Comparison of ENCODE assay signal across 12 cellular contexts in the genomic region with DNA sequence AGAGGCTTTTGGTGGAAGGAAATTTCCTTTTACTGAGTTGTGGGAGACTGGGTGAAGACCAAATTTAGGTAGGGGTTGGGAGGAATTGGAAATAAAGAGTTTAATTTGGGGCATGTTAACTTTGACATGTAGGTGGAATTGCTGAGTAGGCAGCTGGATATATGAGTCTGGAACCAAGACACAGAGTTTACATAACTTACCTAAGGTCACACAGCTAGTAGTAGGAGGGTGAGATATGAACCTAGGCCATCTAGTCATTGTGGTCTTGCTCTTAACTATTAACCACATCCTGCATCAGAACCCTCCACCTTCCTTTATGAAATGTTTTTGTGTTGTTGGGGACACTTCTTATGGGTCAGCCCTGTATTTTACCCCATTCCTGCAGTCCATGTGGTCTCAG.
A peak's percentile ranks its signal among the peaks of the same experiment; 100 is the strongest.
DNase-seq lines count a peak whose midpoint lies in the region; ATAC-seq and TF ChIP-seq lines count a peak whose summit lies in the region.
"Had no signal": no experiment of that assay in that cellular context is flagged by ENCODE, and none has a peak within 500 bp of the region (broad histone marks: within the 10 kb centered on the region; RNA-seq: fewer than 3 reads in every experiment).

No MANE protein-coding gene starts in this region.

- CTCF ChIA-PET in SK-N-SH (lab: Yijun Ruan, JAX): no interaction called here

- H3K4me3 Mint-ChIP-seq in CD4-positive, CD25-positive, alpha-beta regulatory T cell: peak overlapping the region in 1 of 4 donors; percentile 18
- H3K4me3 Mint-ChIP-seq: naive B cell had no signal

- H3K4me3 ChIP-seq in CD4-positive, CD25-positive, alpha-beta regulatory T cell (ENCODE audit: low read depth, low read length): peak overlapping the region; percentile 4
- no peak overlapping the region for H3K4me3 ChIP-seq in trophoblast cell (ENCODE audit: low read depth, low read length)
- H3K4me3 ChIP-seq in SK-N-SH (ENCODE audit: low read depth in 2 of 2, low read length in 1 of 2): no peak overlapping the region
- H3K4me3 ChIP-seq: cardiac muscle cell had no signal

- POLR2A ChIA-PET in SK-N-SH (lab: Yijun Ruan, JAX): no interaction called here

- peak in 1 of 3 donors; percentile 51 for DNase-seq in CD4-positive, CD25-positive, alpha-beta regulatory T cell
- DNase-seq in NCI-H748 (lab: John Stamatoyannopoulos, UW; ENCODE audit: unreplicated experiment) (no peak), trophoblast cell (no peak), epidermal melanocyte (ENCODE audit: insufficient read length, low spot score) (no peak), SK-N-SH (no peak)
- DNase-seq: naive B cell, NCI-H1092 had no signal

- H3K27ac Mint-ChIP-seq in CD4-positive, CD25-positive, alpha-beta regulatory T cell: peak overlapping the region in 2 of 3 donors; percentile 53 to 79

- no peaks in the 10 kb centered on the region for H4K20me1 ChIP-seq in SK-N-SH (ENCODE audit: insufficient read depth)

- ATAC-seq in CD4-positive, CD25-positive, alpha-beta regulatory T cell (ENCODE audit: low read depth in 2 of 2): peak; percentile 46 to 50
- ATAC-seq in GM18909 (IDR thresholded peaks at IDR 0.05; ENCODE audit: poor library complexity, unreplicated experiment): peak; percentile 91
- peak; percentile 66 for ATAC-seq in GM21825 (IDR thresholded peaks at IDR 0.05; ENCODE audit: unreplicated experiment)
- peak; percentile 69 for ATAC-seq in HG03280 (IDR thresholded peaks at IDR 0.05; ENCODE audit: unreplicated experiment)

- no peaks in the 10 kb centered on the region for H3K36me3 ChIP-seq in CD4-positive, CD25-positive, alpha-beta regulatory T cell (ENCODE audit: control insufficient read depth, insufficient read depth, low read length)
- H3K36me3 ChIP-seq in trophoblast cell (ENCODE audit: control insufficient read depth in 1 of 2, insufficient read depth in 2 of 2, low read length in 2 of 2) (no peaks in the 10 kb centered on the region), SK-N-SH (replicated peaks in 1 of 2; ENCODE audit: control insufficient read depth in 1 of 2, insufficient read depth in 2 of 2, low read length in 1 of 2) (no peaks in the 10 kb centered on the region)
- H3K36me3 ChIP-seq: cardiac muscle cell had no signal

- H3K18ac ChIP-seq in trophoblast cell (ENCODE audit: low read length): no peak overlapping the region

- peaks cover 5% of the 10 kb centered on the region for H3K27me3 Mint-ChIP-seq in CD4-positive, CD25-positive, alpha-beta regulatory T cell

- no peaks in the 10 kb centered on the region for H3K79me1 ChIP-seq in trophoblast cell (ENCODE audit: low read length)

- H4K8ac ChIP-seq in trophoblast cell (ENCODE audit: low read depth, low read length): no peak overlapping the region

- no peaks in the 10 kb centered on the region for H3F3A ChIP-seq in SK-N-SH (replicated peaks; ENCODE audit: insufficient read depth)

- no peak overlapping the region for H2BK120ac ChIP-seq in trophoblast cell (ENCODE audit: insufficient read depth, low read length, poor library complexity)

- H2BK5ac ChIP-seq in trophoblast cell (ENCODE audit: low read depth, low read length, poor library complexity): no peak overlapping the region

- peaks cover 12% of the 10 kb centered on the region for H3K4me1 ChIP-seq in CD4-positive, CD25-positive, alpha-beta regulatory T cell (ENCODE audit: control insufficient read depth, insufficient read depth, low read length, poor library complexity, severe bottlenecking)
- H3K4me1 ChIP-seq in trophoblast cell (ENCODE audit: control insufficient read depth in 1 of 2, insufficient read depth in 2 of 2, low read length in 2 of 2): no peaks in the 10 kb centered on the region
- peaks cover 0 to 3% of the 10 kb centered on the region in 2 experiments; a peak in 1 of 4 replicates for H3K4me1 ChIP-seq in SK-N-SH (ENCODE audit: control insufficient read depth in 1 of 2, insufficient read depth in 2 of 2, low read depth in 1 of 2, low read length in 1 of 2)

- TF ChIP-seq RAD21 in SK-N-SH (IDR thresholded peaks at IDR 0.05; ENCODE audit: low read length): no peak

- no peak overlapping the region for H3K27ac ChIP-seq in CD4-positive, CD25-positive, alpha-beta regulatory T cell (ENCODE audit: insufficient read depth, low read length, poor library complexity, severe bottlenecking)
- H3K27ac ChIP-seq in trophoblast cell (ENCODE audit: low read depth, low read length) (no peak overlapping the region), SK-N-SH (ENCODE audit: low read depth in 2 of 2, low read length in 1 of 2) (no peak overlapping the region)
- H3K27ac ChIP-seq: cardiac muscle cell, HL-60 had no signal

- H3K9me3 ChIP-seq in CD4-positive, CD25-positive, alpha-beta regulatory T cell (ENCODE audit: control insufficient read depth in 2 of 2, low read length in 2 of 2): no peaks in the 10 kb centered on the region
- H3K9me3 ChIP-seq in trophoblast cell (ENCODE audit: insufficient read depth, low read depth, low read length): no peaks in the 10 kb centered on the region
- no peaks in the 10 kb centered on the region for H3K9me3 ChIP-seq in SK-N-SH

- no peak overlapping the region for H2AK5ac ChIP-seq in trophoblast cell (ENCODE audit: low read length)

- H3K4ac ChIP-seq in trophoblast cell (ENCODE audit: low read depth, low read length): no peak overlapping the region

- H2AFZ ChIP-seq in trophoblast cell (ENCODE audit: insufficient read depth, low read length, poor library complexity) (no peak overlapping the region), SK-N-SH (ENCODE audit: low read depth) (no peak overlapping the region)

- no peaks in the 10 kb centered on the region for H3K9me2 ChIP-seq in SK-N-SH

- no peaks in the 10 kb centered on the region for H3K27me3 ChIP-seq in CD4-positive, CD25-positive, alpha-beta regulatory T cell (ENCODE audit: control insufficient read depth, insufficient read depth, low read length)
- H3K27me3 ChIP-seq in trophoblast cell (ENCODE audit: insufficient read depth, low read length) (no peaks in the 10 kb centered on the region), SK-N-SH (ENCODE audit: insufficient read depth) (peaks cover 6% of the 10 kb centered on the region; the same call in 1 of the 2 replicates)
- H3K27me3 ChIP-seq: cardiac muscle cell had no signal

- H3K23ac ChIP-seq in trophoblast cell (ENCODE audit: low read length): no peak overlapping the region

- no peak overlapping the region for H3K14ac ChIP-seq in trophoblast cell (ENCODE audit: low read length)

- H3K4me2 ChIP-seq in trophoblast cell (ENCODE audit: low read length) (no peak overlapping the region), SK-N-SH (no peak overlapping the region)

- H3K79me2 ChIP-seq in trophoblast cell (ENCODE audit: control insufficient read depth, insufficient read depth, low read length, poor library complexity) (no peaks in the 10 kb centered on the region), SK-N-SH (ENCODE audit: insufficient read depth) (no peaks in the 10 kb centered on the region)

- no peak for TF ChIP-seq EP300 in SK-N-SH (IDR thresholded peaks at IDR 0.05; ENCODE audit: borderline replicate concordance in 1 of 2, low read depth in 1 of 2, low read length in 1 of 2)

- H3K4me1 Mint-ChIP-seq in CD4-positive, CD25-positive, alpha-beta regulatory T cell: peaks cover 23 to 32% (median 29%) of the 10 kb centered on the region in 4 donors

- H3K9me3 Mint-ChIP-seq in CD4-positive, CD25-positive, alpha-beta regulatory T cell: no peaks in the 10 kb centered on the region

- H4K12ac ChIP-seq in trophoblast cell (ENCODE audit: low read depth, low read length): no peak overlapping the region

- no peak for TF ChIP-seq CTCF in SK-N-SH (IDR thresholded peaks at IDR 0.05)

- H4K91ac ChIP-seq in trophoblast cell (ENCODE audit: low read depth, low read length): no peak overlapping the region

- no peak overlapping the region for H2BK12ac ChIP-seq in trophoblast cell (ENCODE audit: low read length)

- H3K36me3 Mint-ChIP-seq in CD4-positive, CD25-positive, alpha-beta regulatory T cell: no peaks in the 10 kb centered on the region
- H3K36me3 Mint-ChIP-seq: naive B cell had no signal

- no peak overlapping the region for H3K9ac ChIP-seq in trophoblast cell (ENCODE audit: low read length)
- no peak overlapping the region for H3K9ac ChIP-seq in SK-N-SH

TF ChIP-seq in SK-N-SH, 30 proteins besides CTCF, POLR2A, EP300 and RAD21 (continues in another document):
- TF ChIP-seq YY1 (IDR thresholded peaks at IDR 0.05; ENCODE audit: low read depth): no peak
- TF ChIP-seq, protein P1, sequence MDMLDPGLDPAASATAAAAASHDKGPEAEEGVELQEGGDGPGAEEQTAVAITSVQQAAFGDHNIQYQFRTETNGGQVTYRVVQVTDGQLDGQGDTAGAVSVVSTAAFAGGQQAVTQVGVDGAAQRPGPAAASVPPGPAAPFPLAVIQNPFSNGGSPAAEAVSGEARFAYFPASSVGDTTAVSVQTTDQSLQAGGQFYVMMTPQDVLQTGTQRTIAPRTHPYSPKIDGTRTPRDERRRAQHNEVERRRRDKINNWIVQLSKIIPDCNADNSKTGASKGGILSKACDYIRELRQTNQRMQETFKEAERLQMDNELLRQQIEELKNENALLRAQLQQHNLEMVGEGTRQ (IDR thresholded peaks at IDR 0.05; ENCODE audit: borderline replicate concordance, low read depth, low read length): no peak
- no peak for TF ChIP-seq SIN3A (IDR thresholded peaks at IDR 0.05; ENCODE audit: borderline replicate concordance, low read depth, low read length)
- TF ChIP-seq CHD2 (IDR thresholded peaks at IDR 0.05; ENCODE audit: low read length, partially characterized antibody): no peak
- no peak for TF ChIP-seq TAF1 (IDR thresholded peaks at IDR 0.05; ENCODE audit: borderline replicate concordance, low read depth, low read length)
- TF ChIP-seq ELF1 (IDR thresholded peaks at IDR 0.05): no peak
- TF ChIP-seq FOXJ3 (CRISPR knock-in tag; IDR thresholded peaks at IDR 0.05): no peak
- TF ChIP-seq TEAD4 (IDR thresholded peaks at IDR 0.05; ENCODE audit: borderline replicate concordance, insufficient read depth): no peak
- no peak for TF ChIP-seq NRF1 (IDR thresholded peaks at IDR 0.05; ENCODE audit: low read depth, low read length)
- no peak for TF ChIP-seq POLR2AphosphoS5 (IDR thresholded peaks at IDR 0.05; ENCODE audit: low read depth, low read length)
- TF ChIP-seq, protein P2, sequence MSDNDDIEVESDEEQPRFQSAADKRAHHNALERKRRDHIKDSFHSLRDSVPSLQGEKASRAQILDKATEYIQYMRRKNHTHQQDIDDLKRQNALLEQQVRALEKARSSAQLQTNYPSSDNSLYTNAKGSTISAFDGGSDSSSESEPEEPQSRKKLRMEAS (IDR thresholded peaks at IDR 0.05; ENCODE audit: low read depth): no peak
- no peak for TF ChIP-seq RCOR1 (IDR thresholded peaks at IDR 0.05; ENCODE audit: low read length)
- TF ChIP-seq, protein P3, sequence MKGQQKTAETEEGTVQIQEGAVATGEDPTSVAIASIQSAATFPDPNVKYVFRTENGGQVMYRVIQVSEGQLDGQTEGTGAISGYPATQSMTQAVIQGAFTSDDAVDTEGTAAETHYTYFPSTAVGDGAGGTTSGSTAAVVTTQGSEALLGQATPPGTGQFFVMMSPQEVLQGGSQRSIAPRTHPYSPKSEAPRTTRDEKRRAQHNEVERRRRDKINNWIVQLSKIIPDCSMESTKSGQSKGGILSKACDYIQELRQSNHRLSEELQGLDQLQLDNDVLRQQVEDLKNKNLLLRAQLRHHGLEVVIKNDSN (IDR thresholded peaks at IDR 0.05; ENCODE audit: borderline replicate concordance, low read depth): no peak
